ENCODE assay signal across 37 cellular contexts in genomic region chr2:145394181-145394580, GRCh38.
"Had no signal": no experiment of that assay in that cellular context is flagged by ENCODE, and none has a peak within 500 bp of the region (broad histone marks: within the 10 kb centered on the region; RNA-seq: fewer than 3 reads in every experiment).

No MANE protein-coding gene starts in this region.

- H3K9me3 Mint-ChIP-seq: activated CD4-positive, alpha-beta memory T cell treated with anti-CD3 and anti-CD28 coated beads for 36 hours; activated CD4-positive, alpha-beta T cell treated with anti-CD3 and anti-CD28 coated beads, Interleukin-2, amount 10 ng/mL, durations not matched to agents 24 days and 14 days; activated CD8-positive, alpha-beta T cell treated with anti-CD3 and anti-CD28 coated beads for 36 hours; activated naive CD8-positive, alpha-beta T cell treated with anti-CD3 and anti-CD28 coated beads for 36 hours; activated T-cell treated with anti-CD3 and anti-CD28 coated beads, Interleukin-2, amount 50 U/mL, for 4 hours; activated T-cell treated with anti-CD3 and anti-CD28 coated beads, Interleukin-2, amount 50 U/mL, for 72 hours; activated T-helper 1 cell treated with anti-CD3 and anti-CD28 coated beads, Interleukin-12 subunit alpha, Interleukin-12 subunit beta, Interleukin-2, Interleukin-4 antibody, amounts not matched to agents 30 ng/mL and 10 ng/mL and 1 ng/mL, durations not matched to agents 14 hours and 24 hours and 36 hours; central memory CD8-positive, alpha-beta T cell; T-helper 1 cell treated with Interleukin-12 subunit alpha and Interleukin-12 subunit beta and Interleukin-4 antibody, amounts not matched to agents 30 μg/mL and 1 μg/mL, for 36 hours; T-helper 2 cell treated with Interferon-gamma antibody and Interleukin-4, amounts not matched to agents 5 μg/mL and 100 μg/mL, for 36 hours had no signal

- H3K4me3 ChIP-seq: adrenal gland, cardiac muscle cell had no signal

- H3K27ac Mint-ChIP-seq: activated B cell treated with CpG ODN at 0.5 μM for 24 hours; activated CD4-positive, alpha-beta memory T cell treated with anti-CD3 and anti-CD28 coated beads for 36 hours; activated CD4-positive, alpha-beta T cell treated with anti-CD3 and anti-CD28 coated beads, Interleukin-2, amount 10 ng/mL, durations not matched to agents 24 days and 14 days; activated CD8-positive, alpha-beta T cell treated with anti-CD3 and anti-CD28 coated beads for 36 hours; activated naive CD4-positive, alpha-beta T cell treated with anti-CD3 and anti-CD28 coated beads for 36 hours; activated naive CD4-positive, alpha-beta T cell treated with anti-CD3 and anti-CD28 coated beads, Interleukin-2, amount 50 U/mL, for 72 hours; activated naive CD8-positive, alpha-beta T cell treated with anti-CD3 and anti-CD28 coated beads for 36 hours; activated T-cell treated with anti-CD3 and anti-CD28 coated beads, Interleukin-2, amount 50 U/mL, for 72 hours; activated T-helper 1 cell treated with anti-CD3 and anti-CD28 coated beads, Interleukin-12 subunit alpha, Interleukin-12 subunit beta, Interleukin-2, Interleukin-4 antibody, amounts not matched to agents 30 ng/mL and 10 ng/mL and 1 ng/mL, durations not matched to agents 14 hours and 24 hours and 36 hours; activated T-helper 17 cell treated with anti-CD3 and anti-CD28 coated beads, Interleukin-2, amount 50 U/mL, for 72 hours; brain; T-helper 1 cell treated with Interleukin-12 subunit alpha and Interleukin-12 subunit beta and Interleukin-4 antibody, amounts not matched to agents 30 μg/mL and 1 μg/mL, for 36 hours; T-helper 2 cell treated with Interferon-gamma antibody and Interleukin-4, amounts not matched to agents 5 μg/mL and 100 μg/mL, for 36 hours had no signal

- H3K27me3 Mint-ChIP-seq: activated B cell treated with CpG ODN at 0.5 μM for 24 hours; activated CD4-positive, alpha-beta memory T cell treated with anti-CD3 and anti-CD28 coated beads for 36 hours; activated CD8-positive, alpha-beta T cell treated with anti-CD3 and anti-CD28 coated beads for 36 hours; activated T-helper 17 cell treated with anti-CD3 and anti-CD28 coated beads, Interleukin-2, amount 50 U/mL, for 72 hours; brain; central memory CD8-positive, alpha-beta T cell had no signal

- H3K9me3 ChIP-seq: adrenal gland had no signal

- H3K4me1 Mint-ChIP-seq: activated B cell treated with CpG ODN at 0.5 μM for 24 hours; activated CD4-positive, alpha-beta T cell treated with anti-CD3 and anti-CD28 coated beads, Interleukin-2, amount 10 ng/mL, durations not matched to agents 24 days and 14 days; activated naive CD8-positive, alpha-beta T cell treated with anti-CD3 and anti-CD28 coated beads for 36 hours; activated T-helper 17 cell treated with anti-CD3 and anti-CD28 coated beads, Interleukin-2, amount 50 U/mL, for 72 hours; brain; central memory CD8-positive, alpha-beta T cell had no signal

- H3K36me3 ChIP-seq: adrenal gland, cardiac muscle cell had no signal

- H3K4me1 ChIP-seq: adrenal gland had no signal

- H3K27me3 ChIP-seq: adrenal gland, cardiac muscle cell had no signal

- DNase-seq: activated B cell treated with CpG ODN at 0.5 μM for 24 hours; activated CD4-positive, alpha-beta memory T cell treated with anti-CD3 and anti-CD28 coated beads for 36 hours; activated CD4-positive, alpha-beta T cell treated with anti-CD3 and anti-CD28 coated beads for 4 hours; activated CD4-positive, alpha-beta T cell treated with anti-CD3 and anti-CD28 coated beads, Interleukin-2, amount 10 ng/mL, durations not matched to agents 24 days and 14 days; activated CD4-positive, alpha-beta T cell treated with anti-CD3 and anti-CD28 coated beads, Interleukin-2, amount 50 U/mL, for 1 hour; activated CD4-positive, alpha-beta T cell treated with anti-CD3 and anti-CD28 coated beads, Interleukin-2, amount 50 U/mL, for 4 hours; activated CD4-positive, CD25-positive, alpha-beta regulatory T cell treated with anti-CD3 and anti-CD28 coated beads, Interleukin-2, amount 50 U/mL, for 72 hours; activated CD8-positive, alpha-beta memory T cell treated with anti-CD3 and anti-CD28 coated beads, Interleukin-2, amount 50 U/mL, for 4 hours; activated CD8-positive, alpha-beta T cell treated with anti-CD3 and anti-CD28 coated beads for 36 hours; activated effector memory CD4-positive, alpha-beta T cell treated with anti-CD3 and anti-CD28 coated beads, Interleukin-2, amount 50 U/mL, for 16 hours; activated gamma-delta T cell treated with Interleukin-2 at 50 U/mL for 16 hours; activated naive CD4-positive, alpha-beta T cell; activated naive CD4-positive, alpha-beta T cell treated with anti-CD3 and anti-CD28 coated beads for 36 hours; activated naive CD4-positive, alpha-beta T cell treated with anti-CD3 and anti-CD28 coated beads, Interleukin-2, amount 50 U/mL, for 16 hours; activated naive CD8-positive, alpha-beta T cell treated with anti-CD3 and anti-CD28 coated beads for 36 hours; activated T-cell treated with anti-CD3 and anti-CD28 coated beads for 4 hours; activated T-cell treated with anti-CD3 and anti-CD28 coated beads, Interleukin-2, amount 50 U/mL, for 1 hour; activated T-cell treated with anti-CD3 and anti-CD28 coated beads, Interleukin-2, amount 50 U/mL, for 4 hours; activated T-cell treated with anti-CD3 and anti-CD28 coated beads, Interleukin-2, amount 50 U/mL, for 72 hours; adrenal gland; amniotic stem cell; aorta; caudate nucleus; cerebellar nuclear complex; T-helper 1 cell; T-helper 2 cell; T-helper 9 cell had no signal

- H3K27ac ChIP-seq: adrenal gland, cardiac muscle cell, VCaP had no signal

- H3K4me3 Mint-ChIP-seq: activated B cell treated with CpG ODN at 0.5 μM for 24 hours; activated CD4-positive, alpha-beta memory T cell treated with anti-CD3 and anti-CD28 coated beads for 36 hours; activated CD4-positive, alpha-beta T cell treated with anti-CD3 and anti-CD28 coated beads, Interleukin-2, amount 10 ng/mL, durations not matched to agents 24 days and 14 days; activated CD8-positive, alpha-beta T cell treated with anti-CD3 and anti-CD28 coated beads for 36 hours; activated naive CD4-positive, alpha-beta T cell treated with anti-CD3 and anti-CD28 coated beads for 36 hours; activated naive CD8-positive, alpha-beta T cell treated with anti-CD3 and anti-CD28 coated beads for 36 hours; activated T-cell treated with anti-CD3 and anti-CD28 coated beads, Interleukin-2, amount 50 U/mL, for 4 hours; activated T-cell treated with anti-CD3 and anti-CD28 coated beads, Interleukin-2, amount 50 U/mL, for 72 hours; activated T-helper 1 cell treated with anti-CD3 and anti-CD28 coated beads, Interleukin-12 subunit alpha, Interleukin-12 subunit beta, Interleukin-2, Interleukin-4 antibody, amounts not matched to agents 30 ng/mL and 10 ng/mL and 1 ng/mL, durations not matched to agents 14 hours and 24 hours and 36 hours; activated T-helper 17 cell treated with anti-CD3 and anti-CD28 coated beads, Interleukin-2, amount 50 U/mL, for 72 hours; brain; central memory CD8-positive, alpha-beta T cell; T-helper 1 cell treated with Interleukin-12 subunit alpha and Interleukin-12 subunit beta and Interleukin-4 antibody, amounts not matched to agents 30 μg/mL and 1 μg/mL, for 36 hours; T-helper 2 cell treated with Interferon-gamma antibody and Interleukin-4, amounts not matched to agents 5 μg/mL and 100 μg/mL, for 36 hours had no signal

- H3K36me3 Mint-ChIP-seq: activated CD4-positive, alpha-beta memory T cell treated with anti-CD3 and anti-CD28 coated beads for 36 hours; activated naive CD4-positive, alpha-beta T cell treated with anti-CD3 and anti-CD28 coated beads, Interleukin-2, amount 50 U/mL, for 72 hours; activated naive CD8-positive, alpha-beta T cell treated with anti-CD3 and anti-CD28 coated beads for 36 hours; brain had no signal

- FAIRE-seq: bronchial epithelial cell had no signal

- ATAC-seq: activated CD8-positive, alpha-beta T cell treated with anti-CD3 and anti-CD28 coated beads for 36 hours; activated naive CD4-positive, alpha-beta T cell treated with anti-CD3 and anti-CD28 coated beads, Interleukin-2, amount 50 U/mL, for 72 hours; activated T-cell treated with anti-CD3 and anti-CD28 coated beads, Interleukin-2, amount 50 U/mL, for 4 hours; activated T-cell treated with anti-CD3 and anti-CD28 coated beads, Interleukin-2, amount 50 U/mL, for 72 hours; activated T-helper 17 cell treated with anti-CD3 and anti-CD28 coated beads, Interleukin-2, amount 50 U/mL, for 72 hours had no signal
